ENCODE assay signal across 10 cellular contexts in genomic region chr2:43333656-43334144, GRCh38.
DNase-seq lines count a peak whose midpoint lies in the region; ATAC-seq, FAIRE-seq and TF ChIP-seq lines count a peak whose summit lies in the region.
"Had no signal": no experiment of that assay in that cellular context is flagged by ENCODE, and none has a peak within 500 bp of the region (broad histone marks: within the 10 kb centered on the region; RNA-seq: fewer than 3 reads in every experiment).

No MANE protein-coding gene starts in this region.

- H3K36me3 Mint-ChIP-seq in nephron (ENCODE audit: low read depth) = no peaks in the 10 kb centered on the region

- H3K27me3 Mint-ChIP-seq in nephron (ENCODE audit: low read depth) = no peaks in the 10 kb centered on the region

- ATAC-seq in HG02885 (IDR thresholded peaks at IDR 0.05; ENCODE audit: poor library complexity, unreplicated experiment) = no peak
- ATAC-seq: CD8-positive, alpha-beta T cell had no signal

- in situ Hi-C loops in GM13977 (cut with MboI; ENCODE audit: low pct_unique_long_range_greater_than_20kb, low sequenced_read_pairs, unreplicated experiment) = no loop called here

- DNase-seq in AG09309 (ENCODE audit: low read depth) (peak; percentile 52), RPMI7951 (ENCODE audit: low read depth) (peak; percentile 74), fibroblast of gingiva (ENCODE audit: low read depth) (peak; percentile 91), HUDEP-2 (lab: John Stamatoyannopoulos, UW; ENCODE audit: unreplicated experiment in 76 of 76) (no peak), GM13977 (ENCODE audit: low spot score) (no peak), GM19239 (ENCODE audit: insufficient read length, low spot score) (no peak)
- DNase-seq: CD8-positive, alpha-beta T cell; NCI-H69 had no signal

- no peak for FAIRE-seq in GM19239 (lab: Jason Lieb, UNC)

- TF ChIP-seq CTCF in AG09309 (IDR thresholded peaks at IDR 0.05; ENCODE audit: control insufficient read depth, insufficient read depth, low read depth, low read length, missing control alignments) (no peak), nephron (IDR thresholded peaks at IDR 0.05; ENCODE audit: unreplicated experiment in 3 of 3) (no peak), GM13977 (IDR thresholded peaks at IDR 0.05; ENCODE audit: extremely low read depth, insufficient read depth, missing control alignments) (no peak)

- peak overlapping the region; percentile 80 to 97 (median 92) for H3K27ac Mint-ChIP-seq in nephron
- H3K27ac Mint-ChIP-seq: CD8-positive, alpha-beta T cell had no signal

- H3K4me3 Mint-ChIP-seq in nephron = peak overlapping the region; percentile 22 to 74 (median 59)
- H3K4me3 Mint-ChIP-seq: CD8-positive, alpha-beta T cell had no signal

- H3K9me3 Mint-ChIP-seq in nephron = no peaks in the 10 kb centered on the region
- H3K9me3 Mint-ChIP-seq: CD8-positive, alpha-beta T cell had no signal

- H3K4me3 ChIP-seq in AG09309 (ENCODE audit: control insufficient read depth, low read depth, low read length) = no peak overlapping the region

- peaks cover 78% of the 10 kb centered on the region for H3K4me1 Mint-ChIP-seq in nephron

Comparison
In these comparisons a context has a peak if more than half of its experiments do, and no peak if none do; other contexts are left out.
1. DNase-seq: peak in AG09309 (single experiment), RPMI7951 (single experiment) and fibroblast of gingiva (single experiment); none in HUDEP-2 (0 of 76), GM13977 (single experiment) and GM19239 (single experiment).